1 cellular context compared by ENCODE assay signal in genomic region chr9:15724006-15724405, GRCh38.
A peak's percentile ranks its signal among the peaks of the same experiment; 100 is the strongest.
TF ChIP-seq lines count a peak whose summit lies in the region.

No MANE protein-coding gene starts in this region.

TF ChIP-seq in K562, 482 proteins besides CTCF, POLR2A, EP300 and RAD21:
- TF ChIP-seq ZNF766 (CRISPR knock-in tag; conservative IDR thresholded peaks at IDR 0.05) (no peak), EGR1 (conservative IDR thresholded peaks at IDR 0.05) (no peak), MAFG (tag; conservative IDR thresholded peaks at IDR 0.05) (0 out of 2 replicates have a peak, but pooled peaks have one; percentile 14), ZNF217 (CRISPR knock-in tag; IDR thresholded peaks at IDR 0.05) (no peak), CHD4 (IDR thresholded peaks at IDR 0.05; ENCODE audit: insufficient read depth, insufficient replicate concordance, low read depth, low read length, poor library complexity, severe bottlenecking) (no peak), C11orf30 (IDR thresholded peaks at IDR 0.05; ENCODE audit: low read depth) (0 out of 2 replicates have a peak, but pooled peaks have one; percentile 16), SMARCE1 (IDR thresholded peaks at IDR 0.05) (no peak)
- TF ChIP-seq, protein P1, sequence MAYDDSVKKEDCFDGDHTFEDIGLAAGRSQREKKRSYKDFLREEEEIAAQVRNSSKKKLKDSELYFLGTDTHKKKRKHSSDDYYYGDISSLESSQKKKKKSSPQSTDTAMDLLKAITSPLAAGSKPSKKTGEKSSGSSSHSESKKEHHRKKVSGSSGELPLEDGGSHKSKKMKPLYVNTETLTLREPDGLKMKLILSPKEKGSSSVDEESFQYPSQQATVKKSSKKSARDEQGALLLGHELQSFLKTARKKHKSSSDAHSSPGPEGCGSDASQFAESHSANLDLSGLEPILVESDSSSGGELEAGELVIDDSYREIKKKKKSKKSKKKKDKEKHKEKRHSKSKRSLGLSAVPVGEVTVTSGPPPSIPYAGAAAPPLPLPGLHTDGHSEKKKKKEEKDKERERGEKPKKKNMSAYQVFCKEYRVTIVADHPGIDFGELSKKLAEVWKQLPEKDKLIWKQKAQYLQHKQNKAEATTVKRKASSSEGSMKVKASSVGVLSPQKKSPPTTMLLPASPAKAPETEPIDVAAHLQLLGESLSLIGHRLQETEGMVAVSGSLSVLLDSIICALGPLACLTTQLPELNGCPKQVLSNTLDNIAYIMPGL (CRISPR knock-in tag; IDR thresholded peaks at IDR 0.05): no peak
- TF ChIP-seq, protein P2, sequence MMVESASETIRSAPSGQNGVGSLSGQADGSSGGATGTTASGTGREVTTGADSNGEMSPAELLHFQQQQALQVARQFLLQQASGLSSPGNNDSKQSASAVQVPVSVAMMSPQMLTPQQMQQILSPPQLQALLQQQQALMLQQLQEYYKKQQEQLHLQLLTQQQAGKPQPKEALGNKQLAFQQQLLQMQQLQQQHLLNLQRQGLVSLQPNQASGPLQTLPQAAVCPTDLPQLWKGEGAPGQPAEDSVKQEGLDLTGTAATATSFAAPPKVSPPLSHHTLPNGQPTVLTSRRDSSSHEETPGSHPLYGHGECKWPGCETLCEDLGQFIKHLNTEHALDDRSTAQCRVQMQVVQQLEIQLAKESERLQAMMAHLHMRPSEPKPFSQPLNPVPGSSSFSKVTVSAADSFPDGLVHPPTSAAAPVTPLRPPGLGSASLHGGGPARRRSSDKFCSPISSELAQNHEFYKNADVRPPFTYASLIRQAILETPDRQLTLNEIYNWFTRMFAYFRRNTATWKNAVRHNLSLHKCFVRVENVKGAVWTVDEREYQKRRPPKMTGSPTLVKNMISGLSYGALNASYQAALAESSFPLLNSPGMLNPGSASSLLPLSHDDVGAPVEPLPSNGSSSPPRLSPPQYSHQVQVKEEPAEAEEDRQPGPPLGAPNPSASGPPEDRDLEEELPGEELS (CRISPR knock-in tag; IDR thresholded peaks at IDR 0.05; ENCODE audit: borderline replicate concordance): no peak
